Comparison of ENCODE assay signal across 23 cellular contexts in genomic region chr17:37816951-37817350, GRCh38.
A peak's percentile ranks its signal among the peaks of the same experiment; 100 is the strongest.
DNase-seq lines count a peak whose midpoint lies in the region; ATAC-seq, FAIRE-seq and TF ChIP-seq lines count a peak whose summit lies in the region.
"Had no signal": no experiment of that assay in that cellular context is flagged by ENCODE, and none has a peak within 500 bp of the region (broad histone marks: within the 10 kb centered on the region; RNA-seq: fewer than 3 reads in every experiment).

No MANE protein-coding gene starts in this region.

- H3K27ac ChIP-seq in A549 (peak overlapping the region; percentile 0 to 86; a peak in 4 of 6 replicates), endodermal cell (ENCODE audit: low read depth, low read length) (no peak overlapping the region)
- H3K27ac ChIP-seq: gastroesophageal sphincter, upper lobe of right lung had no signal

- DNase-seq in A549 (ENCODE audit: low read depth in 1 of 2, low spot score in 1 of 2) (peak in 1 of 2 experiments; percentile 34), ELR (ENCODE audit: low read depth) (peak; percentile 52), NB4 (ENCODE audit: low read depth) (no peak), endodermal cell (peak; percentile 38)
- DNase-seq in NK-92 treated with Interleukin-12 subunit alpha and Interleukin-12 subunit beta, amount 100 ng/mL, for 24 hours (lab: John Stamatoyannopoulos, UW), result no peak
- DNase-seq: activated naive CD8-positive, alpha-beta T cell treated with anti-CD3 and anti-CD28 coated beads, Interleukin-2, amount 10 ng/mL, durations not matched to agents 7 days and 5 days; DMS 273 treated with DMSO at 0.1 percent for 48 hours; effector memory CD4-positive, alpha-beta T cell; SIG-M5; stimulated activated CD4-positive, alpha-beta T cell treated with anti-CD3 and anti-CD28 coated beads, Interleukin-1b, Interleukin-23, amount 100 ng/mL, for 48 hours; substantia nigra; upper lobe of right lung had no signal

- H3K4me1 Mint-ChIP-seq in endodermal cell, result peaks cover 7% of the 10 kb centered on the region

- H3K9ac ChIP-seq in endodermal cell (ENCODE audit: extremely low read depth, low read length, poor library complexity, severe bottlenecking), result no peak overlapping the region

- H3K4me1 ChIP-seq in A549, result peaks cover 74% of the 10 kb centered on the region
- peaks cover 4% of the 10 kb centered on the region for H3K4me1 ChIP-seq in endodermal cell (ENCODE audit: control insufficient read depth, insufficient read depth, low read length)
- H3K4me1 ChIP-seq: gastroesophageal sphincter, upper lobe of right lung had no signal

- H3K4me3 ChIP-seq in A549 (no peak overlapping the region), NB4 (ENCODE audit: low read depth, low read length) (no peak overlapping the region), endodermal cell (ENCODE audit: low read length) (no peak overlapping the region)
- H3K4me3 ChIP-seq: gastroesophageal sphincter, lung, upper lobe of right lung had no signal

- no peaks in the 10 kb centered on the region for H3K27me3 Mint-ChIP-seq in endodermal cell (ENCODE audit: insufficient read depth)
- H3K27me3 Mint-ChIP-seq: progenitor cell of endocrine pancreas had no signal

- no peaks in the 10 kb centered on the region for H3K36me3 ChIP-seq in endodermal cell (ENCODE audit: control insufficient read depth, insufficient read depth, low read length)
- H3K36me3 ChIP-seq: gastroesophageal sphincter, upper lobe of right lung had no signal

- TF ChIP-seq RAD21 in A549 (conservative IDR thresholded peaks at IDR 0.05 in 1 of 2, IDR thresholded peaks at IDR 0.05 in 1 of 2), result no peak; a peak in 2 of 5 replicates

- H3K4me3 Mint-ChIP-seq in endodermal cell, result no peak overlapping the region
- H3K4me3 Mint-ChIP-seq: activated CD4-positive, alpha-beta T cell treated with anti-CD3 and anti-CD28 coated beads, Interleukin-2, amount 10 ng/mL, durations not matched to agents 24 days and 14 days; activated naive CD8-positive, alpha-beta T cell treated with anti-CD3 and anti-CD28 coated beads, Interleukin-2, amount 10 ng/mL, durations not matched to agents 7 days and 5 days; activated T-helper 1 cell treated with anti-CD3 and anti-CD28 coated beads, Interleukin-12 subunit alpha, Interleukin-12 subunit beta, Interleukin-2, Interleukin-4 antibody, amounts not matched to agents 30 ng/mL and 10 ng/mL and 1 ng/mL, durations not matched to agents 14 hours and 24 hours and 36 hours had no signal

- H3K9me3 ChIP-seq in A549, result no peaks in the 10 kb centered on the region; the same call in 2 of the 3 replicates
- H3K9me3 ChIP-seq in endodermal cell (ENCODE audit: control insufficient read depth, low read length), result no peaks in the 10 kb centered on the region
- H3K9me3 ChIP-seq: gastroesophageal sphincter, upper lobe of right lung had no signal

- TF ChIP-seq POLR2A in A549 (IDR thresholded peaks at IDR 0.05; ENCODE audit: low read length) (no peak), NB4 (IDR thresholded peaks at IDR 0.05; ENCODE audit: extremely low read depth, insufficient read length) (no peak)

- 14% methylated on average over 2 of the region's 2 CpGs for WGBS in A549 (ENCODE audit: missing lambda C conversion rate)
- 88 to 90% methylated on average over 1 to 2 of the region's 2 CpGs for WGBS in endodermal cell (ENCODE audit: insufficient coverage in 1 of 2, insufficient read length in 1 of 2), 2 experiments

- no peaks in the 10 kb centered on the region for H3K9me3 Mint-ChIP-seq in endodermal cell
- H3K9me3 Mint-ChIP-seq: activated CD4-positive, alpha-beta T cell treated with anti-CD3 and anti-CD28 coated beads, Interleukin-2, amount 10 ng/mL, durations not matched to agents 24 days and 14 days; activated naive CD8-positive, alpha-beta T cell treated with anti-CD3 and anti-CD28 coated beads, Interleukin-2, amount 10 ng/mL, durations not matched to agents 7 days and 5 days; activated T-helper 1 cell treated with anti-CD3 and anti-CD28 coated beads, Interleukin-12 subunit alpha, Interleukin-12 subunit beta, Interleukin-2, Interleukin-4 antibody, amounts not matched to agents 30 ng/mL and 10 ng/mL and 1 ng/mL, durations not matched to agents 14 hours and 24 hours and 36 hours had no signal

- H3K27me3 ChIP-seq in endodermal cell (ENCODE audit: control insufficient read depth, insufficient read depth, low read length, poor library complexity, severe bottlenecking), result no peaks in the 10 kb centered on the region

- ATAC-seq in A549, result peak in 1 of 2 experiments; percentile 10; a peak in 1 of 6 replicates
- no peak for ATAC-seq in HG03139 (IDR thresholded peaks at IDR 0.05; ENCODE audit: unreplicated experiment)
- no peak for ATAC-seq in GM19351 (IDR thresholded peaks at IDR 0.05; ENCODE audit: unreplicated experiment)
- ATAC-seq in GM21786 (IDR thresholded peaks at IDR 0.05; ENCODE audit: unreplicated experiment), result no peak
- ATAC-seq: esophagus mucosa, gastroesophageal sphincter had no signal

- TF ChIP-seq CTCF in A549 (IDR thresholded peaks at IDR 0.05) (no peak; the same call in 2 of the 3 replicates), NB4 (IDR thresholded peaks at IDR 0.05; ENCODE audit: low read depth, low read length) (peak; percentile 4), endodermal cell (conservative IDR thresholded peaks at IDR 0.05) (no peak)

- CTCF ChIA-PET in A549 (lab: Yijun Ruan, JAX), result interaction anchor here (0.5 to 10.6 kb wide), 64 partner anchors 9 to 1204 kb away, joined by 3 to 153 read pairs (median 8); partner anchors contain the start of genes DDX52, HNF1B and SYNRG

- H3K4me2 ChIP-seq in A549, result peak overlapping the region; percentile 38; the same call in 1 of the 3 replicates

- no peak overlapping the region for H3K27ac Mint-ChIP-seq in endodermal cell
- H3K27ac Mint-ChIP-seq: activated CD4-positive, alpha-beta T cell treated with anti-CD3 and anti-CD28 coated beads, Interleukin-2, amount 10 ng/mL, durations not matched to agents 24 days and 14 days; activated naive CD8-positive, alpha-beta T cell treated with anti-CD3 and anti-CD28 coated beads, Interleukin-2, amount 10 ng/mL, durations not matched to agents 7 days and 5 days; activated T-helper 1 cell treated with anti-CD3 and anti-CD28 coated beads, Interleukin-12 subunit alpha, Interleukin-12 subunit beta, Interleukin-2, Interleukin-4 antibody, amounts not matched to agents 30 ng/mL and 10 ng/mL and 1 ng/mL, durations not matched to agents 14 hours and 24 hours and 36 hours; progenitor cell of endocrine pancreas had no signal

- POLR2A ChIA-PET in A549 (lab: Yijun Ruan, JAX), result interaction anchor here (1.3 to 2.1 kb wide), 2 partner anchors 72 to 115 kb away, joined by 9 to 20 read pairs; partner anchors contain the start of gene HNF1B

- peaks cover 2% of the 10 kb centered on the region for H3K36me3 Mint-ChIP-seq in endodermal cell (ENCODE audit: low read depth)
- H3K36me3 Mint-ChIP-seq: activated naive CD8-positive, alpha-beta T cell treated with anti-CD3 and anti-CD28 coated beads, Interleukin-2, amount 10 ng/mL, durations not matched to agents 7 days and 5 days had no signal

- FAIRE-seq in A549 (lab: Jason Lieb, UNC), result no peak
- FAIRE-seq: H54, keratinocyte had no signal

- no peak for TF ChIP-seq EP300 in A549 (IDR thresholded peaks at IDR 0.05)

TF ChIP-seq in A549, 52 proteins besides CTCF, POLR2A, EP300 and RAD21:
- no peak for TF ChIP-seq USF2 (IDR thresholded peaks at IDR 0.05)
- no peak for TF ChIP-seq RFX5 (IDR thresholded peaks at IDR 0.05)
- no peak for TF ChIP-seq HES2 (IDR thresholded peaks at IDR 0.05)
- 0 out of 2 replicates have a peak, but pooled peaks have one; percentile 27 for TF ChIP-seq MAX (IDR thresholded peaks at IDR 0.05)
- no peak for TF ChIP-seq ZC3H11A (IDR thresholded peaks at IDR 0.05)
- TF ChIP-seq HMGXB4 (CRISPR knock-in tag; IDR thresholded peaks at IDR 0.05; ENCODE audit: borderline replicate concordance), result no peak
- TF ChIP-seq PBX3 (IDR thresholded peaks at IDR 0.05), result no peak
- no peak for TF ChIP-seq RNF2 (IDR thresholded peaks at IDR 0.05; ENCODE audit: borderline replicate concordance, low read depth)

Comparison
In these comparisons a context has a peak if more than half of its experiments do, and no peak if none do; other contexts are left out.
1. DNase-seq: peak in ELR (single experiment) and endodermal cell (single experiment); none in NB4 (single experiment) and NK-92 treated with Interleukin-12 subunit alpha and Interleukin-12 subunit beta, amount 100 ng/mL, for 24 hours (single experiment).